In the genomic region with DNA sequence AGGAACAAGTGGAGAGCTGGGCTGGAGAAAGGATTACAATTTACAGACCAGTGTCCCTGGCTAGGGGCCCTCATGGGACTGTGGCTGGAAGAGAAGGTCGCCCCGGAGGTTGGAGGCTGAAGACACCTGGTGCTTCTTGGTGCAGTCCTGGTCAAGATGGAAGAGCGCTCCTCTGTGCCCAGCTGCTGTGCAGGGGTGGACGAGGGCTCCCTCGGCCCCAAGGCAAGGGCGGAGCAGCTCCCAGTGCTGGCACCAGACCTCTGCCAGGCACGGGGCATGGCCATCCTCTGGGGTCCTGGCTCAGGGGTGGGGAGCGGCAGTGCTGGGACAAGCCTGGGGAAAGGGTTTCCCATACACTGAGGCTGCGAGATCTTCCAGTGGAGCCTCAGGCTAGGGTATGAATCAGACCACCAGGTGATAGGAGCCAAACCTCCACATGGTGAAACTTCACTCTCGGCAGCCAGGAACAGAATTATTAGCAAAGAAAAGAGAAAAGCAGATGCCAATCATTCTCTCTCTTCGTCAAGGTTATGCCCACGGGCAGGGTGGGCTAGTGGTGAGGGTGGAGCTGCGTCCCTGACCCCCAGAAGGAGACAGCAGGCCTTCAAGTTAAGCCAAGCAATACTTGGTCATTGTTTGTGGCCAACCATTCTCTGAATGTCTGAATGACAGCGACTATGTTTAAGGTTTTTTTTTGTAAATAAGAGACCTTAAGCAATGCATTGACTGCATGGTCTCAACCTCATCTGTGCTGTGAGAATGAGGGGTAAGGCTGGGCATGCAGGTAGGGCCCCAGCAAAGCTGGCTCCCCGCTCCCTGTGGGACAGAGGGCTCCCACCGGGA, we compare ENCODE assay signal across 14 cellular contexts. TPM values are rescaled to one million over a fixed set of nuclear protein-coding genes. Genes with fewer than 3 reads are reported as not detected.
A peak's percentile ranks its signal among the peaks of the same experiment; 100 is the strongest.
DNase-seq lines count a peak whose midpoint lies in the region; ATAC-seq and TF ChIP-seq lines count a peak whose summit lies in the region.
"Had no signal": no experiment of that assay in that cellular context is flagged by ENCODE, and none has a peak within 500 bp of the region (broad histone marks: within the 10 kb centered on the region; RNA-seq: fewer than 3 reads in every experiment).

No MANE protein-coding gene starts in this region.

- H2AK5ac ChIP-seq in IMR-90 (ENCODE audit: low read depth, low read length), result no peak overlapping the region

- H3K4me1 ChIP-seq in IMR-90 (ENCODE audit: control insufficient read depth, insufficient read depth, low read length) (peaks cover 10% of the 10 kb centered on the region), osteoblast (ENCODE audit: insufficient read depth, low read length) (no peaks in the 10 kb centered on the region)

- no peaks in the 10 kb centered on the region for H3K9me1 ChIP-seq in IMR-90 (ENCODE audit: insufficient read depth, low read length)

- 90% methylated on average over 12 of the region's 16 CpGs; no CpG with 5 or more reads in 1 of the 2 experiments for WGBS in IMR-90 (ENCODE audit: extremely low coverage in 2 of 2, insufficient read length in 1 of 2), 2 experiments

- POLR2A ChIA-PET in IMR-90 (lab: Charles Lee; ENCODE audit: unreplicated experiment) (no interaction called here), HEK293T (lab: Yijun Ruan, JAX) (no interaction called here)

- no peak overlapping the region for H3K14ac ChIP-seq in IMR-90 (replicated peaks; ENCODE audit: low read depth, low read length)

- H3K4me3 ChIP-seq in H7 (ENCODE audit: insufficient read depth, low read depth, low read length) (no peak overlapping the region), IMR-90 (ENCODE audit: insufficient read depth, low read depth, low read length) (no peak overlapping the region), epithelial cell of esophagus (ENCODE audit: low read length) (no peak overlapping the region), osteoblast (ENCODE audit: insufficient read depth, low read length) (no peak overlapping the region)
- H3K4me3 ChIP-seq: SK-N-MC had no signal

- peak overlapping the region; percentile 5 for H2AK9ac ChIP-seq in IMR-90 (replicated peaks; ENCODE audit: low read depth, low read length, poor library complexity)

- H2BK20ac ChIP-seq in IMR-90 (ENCODE audit: low read depth, low read length), result no peak overlapping the region

- H3K27ac ChIP-seq in IMR-90 (ENCODE audit: insufficient read depth, low read length) (no peak overlapping the region), osteoblast (ENCODE audit: low read depth, low read length) (no peak overlapping the region)
- H3K27ac ChIP-seq: SK-N-MC had no signal

- H3K9me3 ChIP-seq in IMR-90 (ENCODE audit: control insufficient read depth, insufficient read depth, low read length), result no peaks in the 10 kb centered on the region
- no peaks in the 10 kb centered on the region for H3K9me3 ChIP-seq in osteoblast (ENCODE audit: low read depth, low read length)

- no peaks in the 10 kb centered on the region for H3K79me2 ChIP-seq in osteoblast (ENCODE audit: insufficient read depth, low read length)

- H2BK15ac ChIP-seq in IMR-90 (ENCODE audit: low read depth, low read length), result no peak overlapping the region

- TF ChIP-seq POLR2A in IMR-90 (IDR thresholded peaks at IDR 0.05; ENCODE audit: low read depth, low read length), result no peak

- H3K9ac ChIP-seq in IMR-90 (ENCODE audit: low read depth, low read length), result no peak overlapping the region

- H2AFZ ChIP-seq in IMR-90 (replicated peaks; ENCODE audit: low read length, poor library complexity) (no peak overlapping the region), osteoblast (ENCODE audit: low read length) (no peak overlapping the region)

- TF ChIP-seq RAD21 in IMR-90 (IDR thresholded peaks at IDR 0.05; ENCODE audit: low read length), result no peak

- H4K20me1 ChIP-seq in IMR-90 (ENCODE audit: insufficient read depth, low read length), result no peaks in the 10 kb centered on the region; the same call in 1 of the 2 replicates
- H4K20me1 ChIP-seq in osteoblast (ENCODE audit: insufficient read depth, low read length), result peaks cover 4% of the 10 kb centered on the region

- intact Hi-C loops in IMR-90 (cut with micrococcal nuclease), result no loop called here

- H3K18ac ChIP-seq in IMR-90 (ENCODE audit: low read depth, low read length), result no peak overlapping the region

- H3K23ac ChIP-seq in IMR-90 (ENCODE audit: low read depth, low read length), result no peak overlapping the region

- no peak overlapping the region for H4K8ac ChIP-seq in IMR-90 (ENCODE audit: low read depth in 2 of 2, low read length in 2 of 2)

- H3K27me3 ChIP-seq in H7 (ENCODE audit: control insufficient read depth, insufficient read depth, low read length) (no peaks in the 10 kb centered on the region), IMR-90 (ENCODE audit: control insufficient read depth, insufficient read depth, low read length) (no peaks in the 10 kb centered on the region), osteoblast (ENCODE audit: insufficient read depth, low read length) (no peaks in the 10 kb centered on the region)

- DNase-seq in H7 (peak; percentile 63), IMR-90 (no peak), epithelial cell of esophagus (ENCODE audit: low read depth) (peak; percentile 23), osteoblast (ENCODE audit: insufficient read length, low spot score, missing footprints) (peak; percentile 53), SKM-1 (lab: John Stamatoyannopoulos, UW; ENCODE audit: unreplicated experiment) (no peak), HEK293T (ENCODE audit: extremely low spot score) (no peak)
- DNase-seq in central memory CD4-positive, alpha-beta T cell, result no peak
- DNase-seq: C1 segment of cervical spinal cord, NCI-H1105 treated with DMSO at 0.1 percent for 48 hours, NCI-H1694, NCI-H510A, NCI-H774, Right ventricle myocardium superior had no signal

- H3K4me2 ChIP-seq in IMR-90 (ENCODE audit: low read depth, low read length) (no peak overlapping the region), osteoblast (ENCODE audit: insufficient read depth, low read length) (no peak overlapping the region)

- no peaks in the 10 kb centered on the region for H3K79me1 ChIP-seq in IMR-90 (ENCODE audit: low read depth in 1 of 2, low read length in 2 of 2)

- H3K36me3 ChIP-seq in H7 (replicated peaks; ENCODE audit: control insufficient read depth, insufficient read depth, low read length) (no peaks in the 10 kb centered on the region; the same call in 1 of the 2 replicates), IMR-90 (ENCODE audit: control insufficient read depth, insufficient read depth, low read length) (peaks cover 8% of the 10 kb centered on the region; the same call in 1 of the 2 replicates), osteoblast (ENCODE audit: insufficient read depth, low read length) (peaks cover 7% of the 10 kb centered on the region)

- H2BK120ac ChIP-seq in IMR-90 (ENCODE audit: low read depth, low read length), result no peak overlapping the region

- H4K91ac ChIP-seq in IMR-90 (ENCODE audit: insufficient read depth, low read depth, low read length), result no peak overlapping the region

- no peak for TF ChIP-seq CTCF in IMR-90 (conservative IDR thresholded peaks at IDR 0.05; ENCODE audit: low read depth, low read length)
- TF ChIP-seq CTCF in epithelial cell of esophagus (IDR thresholded peaks at IDR 0.05; ENCODE audit: insufficient read depth, low read depth, low read length, missing control alignments), result no peak
- TF ChIP-seq CTCF in osteoblast (IDR thresholded peaks at IDR 0.05; ENCODE audit: extremely low read depth, low read depth, low read length), result no peak

- BruUV-seq in IMR-90 (replicated peaks; lab: Mats Ljungman, UMichigan), result no TSS peak

- H3K56ac ChIP-seq in IMR-90 (ENCODE audit: extremely low read depth, insufficient read depth, low read length), result no peak overlapping the region

- no peak overlapping the region for H2BK5ac ChIP-seq in IMR-90 (ENCODE audit: low read depth, low read length, poor library complexity, severe bottlenecking)

- dilution Hi-C loops in IMR-90 (cut with HindIII; ENCODE audit: low sequenced_read_pairs, unreplicated experiment), result no loop called here

- in situ Hi-C loops in IMR-90 (cut with MboI; ENCODE audit: low sequenced_read_pairs), result no loop called here

- H3K4ac ChIP-seq in IMR-90 (ENCODE audit: low read depth, low read length), result no peak overlapping the region

- CTCF ChIA-PET in IMR-90 (lab: Yijun Ruan, JAX), result no interaction called here
- CTCF ChIA-PET in HEK293T (lab: Yijun Ruan, JAX), result no interaction called here

- H4K5ac ChIP-seq in IMR-90 (ENCODE audit: low read depth, low read length), result no peak overlapping the region

- ATAC-seq in IMR-90 (ENCODE audit: low read depth), result no peak

TF ChIP-seq in IMR-90, 13 proteins besides CTCF, POLR2A, EP300 and RAD21 (continues in another document):
- no peak for TF ChIP-seq RFX5 (IDR thresholded peaks at IDR 0.05; ENCODE audit: low read depth, low read length)
- TF ChIP-seq MXI1 (IDR thresholded peaks at IDR 0.05; ENCODE audit: borderline replicate concordance, low read depth, low read length), result no peak
- TF ChIP-seq MAFK (IDR thresholded peaks at IDR 0.05; ENCODE audit: low read depth, low read length), result no peak
- no peak for TF ChIP-seq BHLHE40 (IDR thresholded peaks at IDR 0.05; ENCODE audit: low read depth, low read length)
- TF ChIP-seq SMC3 (IDR thresholded peaks at IDR 0.05; ENCODE audit: low read depth, low read length), result no peak
- no peak for TF ChIP-seq NFE2L2 (IDR thresholded peaks at IDR 0.05; ENCODE audit: low read depth, low read length)
- no peak for TF ChIP-seq RCOR1 (IDR thresholded peaks at IDR 0.05; ENCODE audit: insufficient replicate concordance, low read length)

TF ChIP-seq in HEK293T, 16 proteins besides CTCF, POLR2A, EP300 and RAD21 (continues in another document):
- TF ChIP-seq TARDBP (IDR thresholded peaks at IDR 0.05), result no peak
- TF ChIP-seq LEF1 (IDR thresholded peaks at IDR 0.05; ENCODE audit: borderline replicate concordance), result no peak
- TF ChIP-seq BHLHE40 (IDR thresholded peaks at IDR 0.05; ENCODE audit: borderline replicate concordance), result no peak
- TF ChIP-seq ZNF384 (IDR thresholded peaks at IDR 0.05), result no peak
- TF ChIP-seq FOXK2 (IDR thresholded peaks at IDR 0.05), result no peak
- no peak for TF ChIP-seq FOXM1 (IDR thresholded peaks at IDR 0.05; ENCODE audit: borderline replicate concordance)
- TF ChIP-seq L3MBTL2 (conservative IDR thresholded peaks at IDR 0.05), result no peak
- TF ChIP-seq HDGF (IDR thresholded peaks at IDR 0.05; ENCODE audit: borderline replicate concordance), result no peak
- no peak for TF ChIP-seq ARNT (IDR thresholded peaks at IDR 0.05)

RNA-seq across cellular contexts. Expression of a gene that starts 32.1 kb away (rescaled TPM):
- 19.7 and 34.8 TPM in 2 replicates for total RNA-seq in H7 (2014; rRNA removed; shearing (Covaris generic))
- 20.8 and 25.0 TPM in 2 replicates for total RNA-seq in IMR-90 (2012; rRNA removed)
- 30.3 and 34.0 TPM in 2 replicates for polyA plus RNA-seq in IMR-90 (2012; rRNA removed)
- 23.8 and 28.1 TPM in 2 replicates for polyA plus RNA-seq in IMR-90 (2012; cell fraction: cytosol; rRNA removed)
- 59.4 and 83.4 TPM in 2 replicates for polyA plus RNA-seq in IMR-90 (2012; cell fraction: nucleus; rRNA removed; ENCODE audit: low replicate concordance)
- total RNA-seq in osteoblast, result 22.8 and 24.5 TPM in 2 replicates

RNA-seq across cellular contexts. Expression of a gene that starts 53.1 kb away (rescaled TPM):
- total RNA-seq in H7 (2014; rRNA removed; shearing (Covaris generic)), result 54.5 and 55.5 TPM in 2 replicates
- total RNA-seq in IMR-90 (2012; rRNA removed), result 44.7 and 51.3 TPM in 2 replicates
- polyA plus RNA-seq in IMR-90 (2012; rRNA removed), result 33.5 and 41.0 TPM in 2 replicates
- 12.2 and 12.7 TPM in 2 replicates for polyA plus RNA-seq in IMR-90 (2012; cell fraction: cytosol; rRNA removed)
- polyA plus RNA-seq in IMR-90 (2012; cell fraction: nucleus; rRNA removed; ENCODE audit: low replicate concordance), result 9.4 and 33.2 TPM in 2 replicates
- total RNA-seq in osteoblast, result 46.3 and 61.6 TPM in 2 replicates

Comparison
In these comparisons a context has a peak if more than half of its experiments do, and no peak if none do; other contexts are left out.
1. DNase-seq: peak in H7 (single experiment), epithelial cell of esophagus (single experiment) and osteoblast (single experiment); none in IMR-90 (single experiment), central memory CD4-positive, alpha-beta T cell (single experiment), SKM-1 (single experiment) and HEK293T (single experiment).